Comparison of ENCODE assay signal across 1 cellular context in genomic region chr1:207826557-207827487, GRCh38.
TF ChIP-seq lines count a peak whose summit lies in the region.

No MANE protein-coding gene starts in this region.

TF ChIP-seq in HepG2, 621 proteins besides CTCF, POLR2A, EP300 and RAD21 (continued from another document and continues in another):
- TF ChIP-seq ZBTB14 (CRISPR knock-in tag; IDR thresholded peaks at IDR 0.05) (no peak), PAWR (CRISPR knock-in tag; IDR thresholded peaks at IDR 0.05; ENCODE audit: borderline replicate concordance) (no peak), SRY (CRISPR knock-in tag; IDR thresholded peaks at IDR 0.05) (no peak), ZSCAN20 (CRISPR knock-in tag; IDR thresholded peaks at IDR 0.05; ENCODE audit: borderline replicate concordance) (0 out of 2 replicates have a peak, but pooled peaks have one; percentile 47), E2F5 (CRISPR knock-in tag; conservative IDR thresholded peaks at IDR 0.05) (no peak), ZNF883 (CRISPR knock-in tag; IDR thresholded peaks at IDR 0.05; ENCODE audit: not compliant biosample characterization) (no peak), ZBTB10 (CRISPR knock-in tag; IDR thresholded peaks at IDR 0.05; ENCODE audit: borderline replicate concordance) (no peak), AGO1 (IDR thresholded peaks at IDR 0.05; ENCODE audit: low read depth, low read length, poor library complexity, severe bottlenecking) (no peak), ZNF792 (CRISPR knock-in tag; IDR thresholded peaks at IDR 0.05) (no peak), MAX (IDR thresholded peaks at IDR 0.05) (peak; percentile 10; the same call in 1 of the 2 replicates), ELF3 (CRISPR knock-in tag; IDR thresholded peaks at IDR 0.05) (peak; percentile 67), ZNF546 (CRISPR knock-in tag; conservative IDR thresholded peaks at IDR 0.05) (no peak), ZFP36L1 (CRISPR knock-in tag; IDR thresholded peaks at IDR 0.05) (no peak; the same call in 1 of the 2 replicates), TFAP4 (IDR thresholded peaks at IDR 0.05; ENCODE audit: borderline replicate concordance, low read depth) (no peak), ZBTB44 (CRISPR knock-in tag; IDR thresholded peaks at IDR 0.05) (no peak), HNRNPL (IDR thresholded peaks at IDR 0.05; ENCODE audit: low read depth, low read length) (no peak), REST (IDR thresholded peaks at IDR 0.05; ENCODE audit: borderline replicate concordance in 1 of 2, low read depth in 1 of 2, low read length in 2 of 2) (no peak), ESRRA (CRISPR knock-in tag; IDR thresholded peaks at IDR 0.05; ENCODE audit: low read depth) (no peak), ZNF572 (CRISPR knock-in tag; IDR thresholded peaks at IDR 0.05) (no peak), ZNF10 (CRISPR knock-in tag; IDR thresholded peaks at IDR 0.05; ENCODE audit: borderline replicate concordance, low read depth) (no peak), HNF1A (IDR thresholded peaks at IDR 0.05; ENCODE audit: low read depth) (no peak), HNF1A (CRISPR knock-in tag; IDR thresholded peaks at IDR 0.05; ENCODE audit: borderline replicate concordance) (no peak; the same call in 1 of the 2 replicates), ZNF790 (CRISPR knock-in tag; IDR thresholded peaks at IDR 0.05; ENCODE audit: borderline replicate concordance) (no peak), SMC3 (IDR thresholded peaks at IDR 0.05; ENCODE audit: low read length) (no peak), ZNF513 (CRISPR knock-in tag; conservative IDR thresholded peaks at IDR 0.05) (no peak), MTERF4 (CRISPR knock-in tag; IDR thresholded peaks at IDR 0.05) (no peak), ZNF678 (CRISPR knock-in tag; IDR thresholded peaks at IDR 0.05) (no peak), ZNF563 (CRISPR knock-in tag; IDR thresholded peaks at IDR 0.05) (no peak), BRCA1 (CRISPR knock-in tag; IDR thresholded peaks at IDR 0.05) (no peak), MZF1 (CRISPR knock-in tag; IDR thresholded peaks at IDR 0.05; ENCODE audit: borderline replicate concordance) (no peak), ZNF496 (CRISPR knock-in tag; IDR thresholded peaks at IDR 0.05; ENCODE audit: insufficient replicate concordance) (no peak), ZNF292 (CRISPR knock-in tag; IDR thresholded peaks at IDR 0.05; ENCODE audit: borderline replicate concordance, low read depth) (peak; percentile 70; the same call in 1 of the 2 replicates), ZNF746 (CRISPR knock-in tag; IDR thresholded peaks at IDR 0.05) (no peak), ARID4A (CRISPR knock-in tag; IDR thresholded peaks at IDR 0.05; ENCODE audit: borderline replicate concordance) (peak; percentile 51; the same call in 1 of the 2 replicates), KMT2B (CRISPR knock-in tag; IDR thresholded peaks at IDR 0.05) (no peak)
